In genomic region chr22:40518840-40519239, GRCh38 we compare ENCODE assay signal across 12 cellular contexts.
DNase-seq lines count a peak whose midpoint lies in the region; ATAC-seq and TF ChIP-seq lines count a peak whose summit lies in the region.
"Had no signal": no experiment of that assay in that cellular context is flagged by ENCODE, and none has a peak within 500 bp of the region (broad histone marks: within the 10 kb centered on the region; RNA-seq: fewer than 3 reads in every experiment).

No MANE protein-coding gene starts in this region.

- H3K9ac ChIP-seq in mammary epithelial cell (ENCODE audit: insufficient read depth, low read length), result peak overlapping the region; percentile 26

- POLR2A ChIA-PET in activated CD4-positive, alpha-beta memory T cell treated with anti-CD3 and anti-CD28 coated beads for 36 hours (lab: Charles Lee), result no interaction called here

- H3K36me3 Mint-ChIP-seq in activated CD4-positive, alpha-beta memory T cell treated with anti-CD3 and anti-CD28 coated beads for 36 hours, result peaks cover 14% of the 10 kb centered on the region
- H3K36me3 Mint-ChIP-seq in immature natural killer cell (peaks cover 3 to 4% (median 4%) of the 10 kb centered on the region in 3 donors), type B pancreatic cell (peaks cover 26% of the 10 kb centered on the region), nephron progenitor cell (ENCODE audit: low read depth) (peaks cover 39% of the 10 kb centered on the region)

- TF ChIP-seq POLR2A in breast epithelium (IDR thresholded peaks at IDR 0.05), result no peak

- intact Hi-C loops in mammary epithelial cell (cut with micrococcal nuclease), result no loop called here
- intact Hi-C loops in breast epithelium (cut with DNase I; ENCODE audit: low total_unique reads), result no loop called here
- intact Hi-C loops in activated CD4-positive, alpha-beta memory T cell treated with anti-CD3 and anti-CD28 coated beads for 36 hours (cut with micrococcal nuclease), result loop anchor here (2.0 kb wide), 2 partner anchors 14 to 56 kb away; no protein-coding TSS in a partner anchor

- peak overlapping the region; percentile 90 for H3K4me2 ChIP-seq in mammary epithelial cell (ENCODE audit: insufficient read depth, low read depth, low read length)

- peaks cover 32% of the 10 kb centered on the region for H3K4me1 Mint-ChIP-seq in activated CD4-positive, alpha-beta memory T cell treated with anti-CD3 and anti-CD28 coated beads for 36 hours (ENCODE audit: low read depth)
- peaks cover 19 to 23% of the 10 kb centered on the region in 2 donors for H3K4me1 Mint-ChIP-seq in immature natural killer cell
- H3K4me1 Mint-ChIP-seq in type B pancreatic cell (ENCODE audit: unreplicated experiment), result peaks cover 7% of the 10 kb centered on the region
- H3K4me1 Mint-ChIP-seq in nephron progenitor cell, result no peaks in the 10 kb centered on the region

- no TSS peak for BruUV-seq in mammary epithelial cell (replicated peaks; lab: Mats Ljungman, UMichigan)

- TF ChIP-seq CTCF in mammary epithelial cell (conservative IDR thresholded peaks at IDR 0.05 in 1 of 2, IDR thresholded peaks at IDR 0.05 in 1 of 2; ENCODE audit: extremely low read depth in 1 of 2, insufficient read depth in 1 of 2, low read depth in 1 of 2, low read length in 2 of 2), result no peak
- TF ChIP-seq CTCF in breast epithelium (IDR thresholded peaks at IDR 0.05), result no peak
- no peak for TF ChIP-seq CTCF in type B pancreatic cell (conservative IDR thresholded peaks at IDR 0.05)
- no peak for TF ChIP-seq CTCF in nephron progenitor cell (IDR thresholded peaks at IDR 0.05)

- H2AFZ ChIP-seq in mammary epithelial cell (ENCODE audit: low read depth, low read length), result no peak overlapping the region

- dilution Hi-C loops in mammary epithelial cell (cut with HindIII; ENCODE audit: low sequenced_read_pairs), result loop anchor here (5.0 kb wide), 2 partner anchors 82 to 83 kb away; no protein-coding TSS in a partner anchor

- CTCF ChIA-PET in mammary epithelial cell (lab: Charles Lee; ENCODE audit: low non-redundant PET), result interaction anchor here (0.6 kb wide), 1 partner anchor 380 kb away, joined by 4 read pairs; no protein-coding TSS in a partner anchor
- CTCF ChIA-PET in activated CD4-positive, alpha-beta memory T cell treated with anti-CD3 and anti-CD28 coated beads for 36 hours (lab: Charles Lee), result interaction anchor here (1.2 to 3.8 kb wide), 2 partner anchors 127 to 164 kb away, joined by 3 to 18 read pairs; no protein-coding TSS in a partner anchor

- DNase-seq in mammary epithelial cell, result no peak
- no peak for DNase-seq in breast epithelium (ENCODE audit: low spot score in 2 of 2)
- no peak for DNase-seq in activated CD4-positive, alpha-beta memory T cell treated with anti-CD3 and anti-CD28 coated beads for 36 hours
- no peak for DNase-seq in immature natural killer cell
- DNase-seq in type B pancreatic cell (ENCODE audit: extremely low spot score, unreplicated experiment), result no peak
- DNase-seq in nephron progenitor cell, result no peak
- DNase-seq: adrenal gland, mesendoderm, NCI-H187 treated with DMSO at 0.1 percent for 48 hours, NCI-H69 had no signal

- no peaks in the 10 kb centered on the region for H3K36me3 ChIP-seq in mammary epithelial cell (ENCODE audit: insufficient read depth, low read length)
- H3K36me3 ChIP-seq in breast epithelium, result no peaks in the 10 kb centered on the region
- H3K36me3 ChIP-seq: adrenal gland had no signal

- peak overlapping the region; percentile 91 for H3K27ac Mint-ChIP-seq in activated CD4-positive, alpha-beta memory T cell treated with anti-CD3 and anti-CD28 coated beads for 36 hours
- H3K27ac Mint-ChIP-seq in immature natural killer cell (peak overlapping the region in 4 of 6 donors; percentile 35 to 63 (median 44)), type B pancreatic cell (peak overlapping the region; percentile 86), nephron progenitor cell (no peak overlapping the region)

- peak overlapping the region; percentile 60 for H3K4me3 Mint-ChIP-seq in activated CD4-positive, alpha-beta memory T cell treated with anti-CD3 and anti-CD28 coated beads for 36 hours
- H3K4me3 Mint-ChIP-seq in immature natural killer cell, result peak overlapping the region in 1 of 5 donors; percentile 55
- H3K4me3 Mint-ChIP-seq in type B pancreatic cell, result no peak overlapping the region
- H3K4me3 Mint-ChIP-seq in nephron progenitor cell, result no peak overlapping the region

- no peak for ATAC-seq in HG02571 (IDR thresholded peaks at IDR 0.05; ENCODE audit: unreplicated experiment)
- ATAC-seq in HG03571 (IDR thresholded peaks at IDR 0.05; ENCODE audit: unreplicated experiment), result no peak

- peaks cover 6% of the 10 kb centered on the region for H3K4me1 ChIP-seq in mammary epithelial cell (ENCODE audit: insufficient read depth, low read length)
- no peaks in the 10 kb centered on the region for H3K4me1 ChIP-seq in breast epithelium

- in situ Hi-C loops in mammary epithelial cell (cut with MboI; ENCODE audit: low sequenced_read_pairs in 2 of 2), result no loop called here

- H4K20me1 ChIP-seq in mammary epithelial cell (ENCODE audit: insufficient read depth, low read length), result no peaks in the 10 kb centered on the region

- H3K79me2 ChIP-seq in mammary epithelial cell (ENCODE audit: insufficient read depth, low read length), result peaks cover 50% of the 10 kb centered on the region

- 96% methylated on average over 4 of the region's 4 CpGs for WGBS in mammary epithelial cell (ENCODE audit: low coverage, missing lambda C conversion rate)

- H3K27me3 ChIP-seq in mammary epithelial cell (ENCODE audit: insufficient read depth, low read length) (no peaks in the 10 kb centered on the region), breast epithelium (no peaks in the 10 kb centered on the region)
- H3K27me3 ChIP-seq: adrenal gland had no signal

- H3K27me3 Mint-ChIP-seq in activated CD4-positive, alpha-beta memory T cell treated with anti-CD3 and anti-CD28 coated beads for 36 hours, result no peaks in the 10 kb centered on the region
- H3K27me3 Mint-ChIP-seq in immature natural killer cell (ENCODE audit: low read depth in 3 of 3), result no peaks in the 10 kb centered on the region
- no peaks in the 10 kb centered on the region for H3K27me3 Mint-ChIP-seq in type B pancreatic cell
- peaks cover 11% of the 10 kb centered on the region for H3K27me3 Mint-ChIP-seq in nephron progenitor cell (ENCODE audit: low read depth, poor library complexity)

- H3K4me3 ChIP-seq in mammary epithelial cell (replicated peaks in 1 of 3; ENCODE audit: insufficient read depth in 1 of 3, low read depth in 2 of 3, low read length in 3 of 3) (no peak overlapping the region), breast epithelium (no peak overlapping the region)
- H3K4me3 ChIP-seq: adrenal gland had no signal

- no peaks in the 10 kb centered on the region for H3K9me3 ChIP-seq in mammary epithelial cell (replicated peaks; ENCODE audit: insufficient read depth, low read length)
- H3K9me3 ChIP-seq in breast epithelium, result no peaks in the 10 kb centered on the region
- H3K9me3 ChIP-seq: adrenal gland had no signal

- H3K27ac ChIP-seq in mammary epithelial cell (ENCODE audit: insufficient read depth, low read depth, low read length) (peak overlapping the region; percentile 82), breast epithelium (peak overlapping the region in 1 of 2 donors; percentile 26)

- no peaks in the 10 kb centered on the region for H3K9me3 Mint-ChIP-seq in activated CD4-positive, alpha-beta memory T cell treated with anti-CD3 and anti-CD28 coated beads for 36 hours
- H3K9me3 Mint-ChIP-seq in immature natural killer cell, result no peaks in the 10 kb centered on the region
- no peaks in the 10 kb centered on the region for H3K9me3 Mint-ChIP-seq in type B pancreatic cell
- H3K9me3 Mint-ChIP-seq in nephron progenitor cell, result peaks cover 12% of the 10 kb centered on the region
